7 cellular contexts compared by ENCODE assay signal in the genomic region with DNA sequence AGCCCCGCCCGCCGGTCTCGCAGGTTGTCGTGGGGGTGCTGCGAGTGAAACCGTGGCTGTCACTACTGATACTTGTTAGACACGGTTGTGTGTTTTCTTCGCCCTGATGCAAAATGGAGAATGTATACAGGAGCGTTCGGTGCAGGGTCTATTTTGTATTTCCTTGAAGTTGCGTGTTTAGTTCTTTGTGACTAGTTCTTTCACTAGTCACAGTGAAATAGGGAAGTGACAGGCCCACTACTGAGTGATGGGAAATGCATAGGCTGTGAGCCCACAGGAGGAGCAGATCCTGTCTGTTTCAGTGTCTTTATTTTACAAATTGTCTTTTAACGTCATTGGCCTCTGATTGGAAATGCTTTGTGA. TPM values are rescaled to one million over a fixed set of nuclear protein-coding genes. Genes with fewer than 3 reads are reported as not detected.
DNase-seq lines count a peak whose midpoint lies in the region; ATAC-seq and TF ChIP-seq lines count a peak whose summit lies in the region.

No MANE protein-coding gene starts in this region.

- no peak for TF ChIP-seq CTCF in NB4 (IDR thresholded peaks at IDR 0.05; ENCODE audit: low read depth, low read length)
- no peak for TF ChIP-seq CTCF in breast epithelium (IDR thresholded peaks at IDR 0.05)

- H3K27ac ChIP-seq in breast epithelium (peak overlapping the region; percentile 85 to 88), mesendoderm (ENCODE audit: low read depth, low read length) (no peak overlapping the region)

- H2BK5ac ChIP-seq in mesendoderm (ENCODE audit: low read length) = no peak overlapping the region

- H4K8ac ChIP-seq in mesendoderm (ENCODE audit: low read depth, low read length) = peak overlapping the region; percentile 65

- H4K5ac ChIP-seq in mesendoderm (ENCODE audit: low read length) = no peak overlapping the region

- H3K4me3 ChIP-seq in NB4 (ENCODE audit: low read depth, low read length) = peak overlapping the region; percentile 87
- H3K4me3 ChIP-seq in breast epithelium = peak overlapping the region; percentile 76 to 99 (median 98)
- peak overlapping the region; percentile 94 for H3K4me3 ChIP-seq in mesendoderm (ENCODE audit: low read length)

- TF ChIP-seq POLR2A in NB4 (IDR thresholded peaks at IDR 0.05; ENCODE audit: extremely low read depth, insufficient read length) = no peak
- TF ChIP-seq POLR2A in breast epithelium (IDR thresholded peaks at IDR 0.05) = no peak

- peak; percentile 52 for ATAC-seq in GM18511 (IDR thresholded peaks at IDR 0.05; ENCODE audit: unreplicated experiment)
- peak; percentile 37 for ATAC-seq in HG02571 (IDR thresholded peaks at IDR 0.05; ENCODE audit: unreplicated experiment)

- H3K18ac ChIP-seq in mesendoderm (ENCODE audit: low read length) = peak overlapping the region; percentile 88

- H2BK120ac ChIP-seq in mesendoderm (ENCODE audit: low read depth, low read length) = no peak overlapping the region

- H3K79me2 ChIP-seq in mesendoderm (ENCODE audit: control insufficient read depth, insufficient read depth, low read length) = peaks cover 14% of the 10 kb centered on the region

- DNase-seq in NB4 (ENCODE audit: low read depth) (peak; percentile 77), breast epithelium (ENCODE audit: low spot score in 2 of 2) (no peak), mesendoderm (no peak), iPS-NIHi7 (ENCODE audit: extremely low spot score) (no peak), NCI-H2029 (lab: John Stamatoyannopoulos, UW) (no peak)

- intact Hi-C loops in breast epithelium (cut with DNase I; ENCODE audit: low total_unique reads) = no loop called here

- no peaks in the 10 kb centered on the region for H3K36me3 ChIP-seq in breast epithelium
- H3K36me3 ChIP-seq in mesendoderm (ENCODE audit: control insufficient read depth, insufficient read depth, low read length) = no peaks in the 10 kb centered on the region

- H3K9me3 ChIP-seq in breast epithelium = no peaks in the 10 kb centered on the region

- H2BK15ac ChIP-seq in mesendoderm (replicated peaks; ENCODE audit: low read depth) = no peak overlapping the region

- peaks cover 5% of the 10 kb centered on the region for H3K79me1 ChIP-seq in mesendoderm (ENCODE audit: low read length)

- no peak overlapping the region for H3K23ac ChIP-seq in mesendoderm (ENCODE audit: low read length)

- WGBS in mesendoderm (ENCODE audit: extremely low coverage, insufficient coverage, low lambda C conversion rate) = no CpG with 5 or more reads among the region's 13 CpGs

- H3K4me2 ChIP-seq in mesendoderm (ENCODE audit: low read length) = peak overlapping the region; percentile 66

- H3K9ac ChIP-seq in mesendoderm (ENCODE audit: low read length) = peak overlapping the region; percentile 95

- H3K27me3 ChIP-seq in breast epithelium = no peaks in the 10 kb centered on the region
- no peaks in the 10 kb centered on the region for H3K27me3 ChIP-seq in mesendoderm (ENCODE audit: insufficient read depth, low read length, poor library complexity)

- H3K4me1 ChIP-seq in breast epithelium = no peaks in the 10 kb centered on the region
- H3K4me1 ChIP-seq in mesendoderm (ENCODE audit: control insufficient read depth, low read depth, low read length) = peaks cover 13% of the 10 kb centered on the region

- H3K4ac ChIP-seq in mesendoderm (ENCODE audit: low read depth, low read length) = peak overlapping the region; percentile 76

- H2AK5ac ChIP-seq in mesendoderm (ENCODE audit: low read length) = no peak overlapping the region

- H3K56ac ChIP-seq in mesendoderm (ENCODE audit: low read length) = peak overlapping the region; percentile 95

RNA-seq across cellular contexts. Expression of gene ABRAXAS2, which starts 0.7 kb away (rescaled TPM):
- total RNA-seq in breast epithelium = 10 to 100 TPM; 11.4 to 13.9 (median 13.4) TPM
- polyA plus RNA-seq in mesendoderm (2013, experiment 1 of 2) = 14.4 TPM
- polyA plus RNA-seq in mesendoderm (2013, experiment 2 of 2) = 13.8 TPM

RNA-seq across cellular contexts. Expression of gene EEF1AKMT2, which starts 10.6 kb away (rescaled TPM):
- total RNA-seq in breast epithelium = 10 to 100 TPM; 14.1 to 23.6 (median 23.2) TPM
- 16.3 TPM for polyA plus RNA-seq in mesendoderm (2013, experiment 1 of 2)
- polyA plus RNA-seq in mesendoderm (2013, experiment 2 of 2) = 15.8 TPM

RNA-seq across cellular contexts. Expression of gene FAM53B, which starts 58.1 kb away (rescaled TPM):
- total RNA-seq in breast epithelium = 10 to 100 TPM; 17.0 to 39.7 (median 22.8) TPM
- polyA plus RNA-seq in mesendoderm (2013, experiment 1 of 2) = 9.4 TPM
- 9.3 TPM for polyA plus RNA-seq in mesendoderm (2013, experiment 2 of 2)
